1 cellular context compared by ENCODE assay signal in the genomic region with DNA sequence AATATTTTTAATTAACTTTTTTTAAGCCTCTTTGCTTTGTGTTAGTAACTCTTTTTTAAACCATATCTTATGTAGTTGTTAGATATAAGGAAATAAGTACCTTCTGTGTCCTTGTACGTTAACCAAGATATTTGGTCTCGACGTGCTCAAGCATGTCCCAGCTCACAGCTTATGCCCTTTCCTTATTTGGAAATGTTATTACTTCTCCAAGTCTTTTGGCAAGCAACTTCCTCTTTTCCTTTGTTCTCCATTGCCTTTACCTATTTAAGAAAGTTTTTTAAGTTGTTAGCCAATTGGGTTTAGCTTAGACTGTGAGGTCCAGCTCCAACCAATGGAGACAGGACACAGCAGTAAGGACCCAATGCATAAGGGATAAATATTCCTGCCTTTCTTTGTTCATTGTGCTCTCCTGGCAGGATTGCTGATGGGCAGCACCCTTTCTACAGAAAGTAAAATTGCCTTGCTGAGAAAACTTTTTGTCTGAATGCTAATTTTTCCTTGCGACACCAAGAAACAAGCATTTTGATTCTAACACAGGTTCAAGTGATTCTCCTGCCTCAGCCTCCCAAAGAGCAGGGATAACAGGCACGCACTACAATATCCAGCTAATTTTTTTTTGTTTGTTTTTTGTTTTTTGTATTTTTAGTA.
TF ChIP-seq lines count a peak whose summit lies in the region.

No MANE protein-coding gene starts in this region.

TF ChIP-seq in K562, 482 proteins besides CTCF, POLR2A, EP300 and RAD21 (continues in another document):
- TF ChIP-seq MCM2 (IDR thresholded peaks at IDR 0.05; ENCODE audit: low read depth) (no peak), ZNF561 (CRISPR knock-in tag; conservative IDR thresholded peaks at IDR 0.05) (peak; percentile 96), RBM15 (IDR thresholded peaks at IDR 0.05; ENCODE audit: insufficient read depth, low read length) (no peak), ZNF224 (CRISPR knock-in tag; IDR thresholded peaks at IDR 0.05) (no peak), MTA3 (IDR thresholded peaks at IDR 0.05; ENCODE audit: borderline replicate concordance) (peak; percentile 46; the same call in 1 of the 2 replicates), LEF1 (IDR thresholded peaks at IDR 0.05) (0 out of 2 replicates have a peak, but pooled peaks have one; percentile 32), SPI1 (IDR thresholded peaks at IDR 0.05; ENCODE audit: borderline replicate concordance, low read depth, low read length) (0 out of 2 replicates have a peak, but pooled peaks have one; percentile 36), MEIS2 (IDR thresholded peaks at IDR 0.05; ENCODE audit: partially characterized antibody) (no peak), ZEB2 (IDR thresholded peaks at IDR 0.05) (peak; percentile 87), STAT5A (IDR thresholded peaks at IDR 0.05; ENCODE audit: borderline replicate concordance, low read length) (no peak), ZNF583 (CRISPR knock-in tag; IDR thresholded peaks at IDR 0.05) (no peak), MAZ (CRISPR knock-in tag; conservative IDR thresholded peaks at IDR 0.05 in 1 of 2, IDR thresholded peaks at IDR 0.05 in 1 of 2) (no peak), SOX6 (IDR thresholded peaks at IDR 0.05) (no peak), KDM1A (IDR thresholded peaks at IDR 0.05) (peak in 1 of 2 experiments; percentile 33; a peak in 1 of 4 replicates), TRIM28 (IDR thresholded peaks at IDR 0.05) (peak; percentile 99), ZNF766 (CRISPR knock-in tag; conservative IDR thresholded peaks at IDR 0.05) (no peak), CBX3 (IDR thresholded peaks at IDR 0.05; ENCODE audit: borderline replicate concordance in 1 of 2, low read length in 2 of 2) (peak in 1 of 2 experiments; percentile 99; a peak in 2 of 3 replicates), ARNT (IDR thresholded peaks at IDR 0.05) (peak in 1 of 2 experiments; percentile 70; a peak in 2 of 4 replicates), MECOM (CRISPR knock-in tag; IDR thresholded peaks at IDR 0.05) (no peak), NFXL1 (CRISPR knock-in tag; IDR thresholded peaks at IDR 0.05) (no peak), JUND (IDR thresholded peaks at IDR 0.05; ENCODE audit: borderline replicate concordance, low read depth, low read length) (no peak), JUND (tag; IDR thresholded peaks at IDR 0.05; ENCODE audit: borderline replicate concordance, low read depth, low read length) (no peak), CBX5 (IDR thresholded peaks at IDR 0.05; ENCODE audit: borderline replicate concordance, low read depth) (peak; percentile 97), SMAD2 (IDR thresholded peaks at IDR 0.05; ENCODE audit: low read depth, low read length) (no peak), ZNF184 (CRISPR knock-in tag; IDR thresholded peaks at IDR 0.05) (no peak), EHMT2 (IDR thresholded peaks at IDR 0.05) (no peak), CXXC5 (CRISPR knock-in tag; IDR thresholded peaks at IDR 0.05) (no peak), ZC3H11A (IDR thresholded peaks at IDR 0.05; ENCODE audit: low read depth, low read length) (no peak), TRIM24 (IDR thresholded peaks at IDR 0.05) (peak; percentile 44 to 85; a peak in 3 of 4 replicates), MTA1 (IDR thresholded peaks at IDR 0.05; ENCODE audit: borderline replicate concordance) (no peak), MAFK (IDR thresholded peaks at IDR 0.05; ENCODE audit: low read length) (no peak), DACH1 (IDR thresholded peaks at IDR 0.05; ENCODE audit: partially characterized antibody) (no peak), TCF3 (CRISPR knock-in tag; IDR thresholded peaks at IDR 0.05) (no peak), CBX1 (IDR thresholded peaks at IDR 0.05; ENCODE audit: low read depth) (peak; percentile 87; the same call in 1 of the 2 replicates), ZNF217 (CRISPR knock-in tag; IDR thresholded peaks at IDR 0.05) (no peak), GABPB1 (CRISPR knock-in tag; IDR thresholded peaks at IDR 0.05) (no peak), MIER1 (IDR thresholded peaks at IDR 0.05; ENCODE audit: low read depth) (no peak)
- TF ChIP-seq, protein P1, sequence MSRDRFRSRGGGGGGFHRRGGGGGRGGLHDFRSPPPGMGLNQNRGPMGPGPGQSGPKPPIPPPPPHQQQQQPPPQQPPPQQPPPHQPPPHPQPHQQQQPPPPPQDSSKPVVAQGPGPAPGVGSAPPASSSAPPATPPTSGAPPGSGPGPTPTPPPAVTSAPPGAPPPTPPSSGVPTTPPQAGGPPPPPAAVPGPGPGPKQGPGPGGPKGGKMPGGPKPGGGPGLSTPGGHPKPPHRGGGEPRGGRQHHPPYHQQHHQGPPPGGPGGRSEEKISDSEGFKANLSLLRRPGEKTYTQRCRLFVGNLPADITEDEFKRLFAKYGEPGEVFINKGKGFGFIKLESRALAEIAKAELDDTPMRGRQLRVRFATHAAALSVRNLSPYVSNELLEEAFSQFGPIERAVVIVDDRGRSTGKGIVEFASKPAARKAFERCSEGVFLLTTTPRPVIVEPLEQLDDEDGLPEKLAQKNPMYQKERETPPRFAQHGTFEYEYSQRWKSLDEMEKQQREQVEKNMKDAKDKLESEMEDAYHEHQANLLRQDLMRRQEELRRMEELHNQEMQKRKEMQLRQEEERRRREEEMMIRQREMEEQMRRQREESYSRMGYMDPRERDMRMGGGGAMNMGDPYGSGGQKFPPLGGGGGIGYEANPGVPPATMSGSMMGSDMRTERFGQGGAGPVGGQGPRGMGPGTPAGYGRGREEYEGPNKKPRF (IDR thresholded peaks at IDR 0.05; ENCODE audit: low read depth, low read length), result no peak
- TF ChIP-seq, protein P2, sequence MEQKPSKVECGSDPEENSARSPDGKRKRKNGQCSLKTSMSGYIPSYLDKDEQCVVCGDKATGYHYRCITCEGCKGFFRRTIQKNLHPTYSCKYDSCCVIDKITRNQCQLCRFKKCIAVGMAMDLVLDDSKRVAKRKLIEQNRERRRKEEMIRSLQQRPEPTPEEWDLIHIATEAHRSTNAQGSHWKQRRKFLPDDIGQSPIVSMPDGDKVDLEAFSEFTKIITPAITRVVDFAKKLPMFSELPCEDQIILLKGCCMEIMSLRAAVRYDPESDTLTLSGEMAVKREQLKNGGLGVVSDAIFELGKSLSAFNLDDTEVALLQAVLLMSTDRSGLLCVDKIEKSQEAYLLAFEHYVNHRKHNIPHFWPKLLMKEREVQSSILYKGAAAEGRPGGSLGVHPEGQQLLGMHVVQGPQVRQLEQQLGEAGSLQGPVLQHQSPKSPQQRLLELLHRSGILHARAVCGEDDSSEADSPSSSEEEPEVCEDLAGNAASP (IDR thresholded peaks at IDR 0.05), result no peak
- TF ChIP-seq, protein P3, sequence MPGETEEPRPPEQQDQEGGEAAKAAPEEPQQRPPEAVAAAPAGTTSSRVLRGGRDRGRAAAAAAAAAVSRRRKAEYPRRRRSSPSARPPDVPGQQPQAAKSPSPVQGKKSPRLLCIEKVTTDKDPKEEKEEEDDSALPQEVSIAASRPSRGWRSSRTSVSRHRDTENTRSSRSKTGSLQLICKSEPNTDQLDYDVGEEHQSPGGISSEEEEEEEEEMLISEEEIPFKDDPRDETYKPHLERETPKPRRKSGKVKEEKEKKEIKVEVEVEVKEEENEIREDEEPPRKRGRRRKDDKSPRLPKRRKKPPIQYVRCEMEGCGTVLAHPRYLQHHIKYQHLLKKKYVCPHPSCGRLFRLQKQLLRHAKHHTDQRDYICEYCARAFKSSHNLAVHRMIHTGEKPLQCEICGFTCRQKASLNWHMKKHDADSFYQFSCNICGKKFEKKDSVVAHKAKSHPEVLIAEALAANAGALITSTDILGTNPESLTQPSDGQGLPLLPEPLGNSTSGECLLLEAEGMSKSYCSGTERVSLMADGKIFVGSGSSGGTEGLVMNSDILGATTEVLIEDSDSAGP (CRISPR knock-in tag; IDR thresholded peaks at IDR 0.05), result no peak
- TF ChIP-seq, protein P4, sequence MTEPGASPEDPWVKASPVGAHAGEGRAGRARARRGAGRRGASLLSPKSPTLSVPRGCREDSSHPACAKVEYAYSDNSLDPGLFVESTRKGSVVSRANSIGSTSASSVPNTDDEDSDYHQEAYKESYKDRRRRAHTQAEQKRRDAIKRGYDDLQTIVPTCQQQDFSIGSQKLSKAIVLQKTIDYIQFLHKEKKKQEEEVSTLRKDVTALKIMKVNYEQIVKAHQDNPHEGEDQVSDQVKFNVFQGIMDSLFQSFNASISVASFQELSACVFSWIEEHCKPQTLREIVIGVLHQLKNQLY (CRISPR knock-in tag; conservative IDR thresholded peaks at IDR 0.05), result no peak
- TF ChIP-seq, protein P5, sequence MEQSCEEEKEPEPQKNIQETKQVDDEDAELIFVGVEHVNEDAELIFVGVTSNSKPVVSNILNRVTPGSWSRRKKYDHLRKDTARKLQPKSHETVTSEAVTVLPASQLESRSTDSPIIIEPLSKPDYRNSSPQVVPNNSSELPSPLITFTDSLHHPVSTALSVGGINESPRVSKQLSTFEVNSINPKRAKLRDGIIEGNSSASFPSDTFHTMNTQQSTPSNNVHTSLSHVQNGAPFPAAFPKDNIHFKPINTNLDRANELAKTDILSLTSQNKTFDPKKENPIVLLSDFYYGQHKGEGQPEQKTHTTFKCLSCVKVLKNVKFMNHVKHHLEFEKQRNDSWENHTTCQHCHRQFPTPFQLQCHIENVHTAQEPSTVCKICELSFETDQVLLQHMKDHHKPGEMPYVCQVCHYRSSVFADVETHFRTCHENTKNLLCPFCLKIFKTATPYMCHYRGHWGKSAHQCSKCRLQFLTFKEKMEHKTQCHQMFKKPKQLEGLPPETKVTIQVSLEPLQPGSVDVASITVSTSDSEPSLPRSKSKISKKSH (CRISPR knock-in tag; IDR thresholded peaks at IDR 0.05), result peak; percentile 18; the same call in 1 of the 2 replicates
- TF ChIP-seq, protein P6, sequence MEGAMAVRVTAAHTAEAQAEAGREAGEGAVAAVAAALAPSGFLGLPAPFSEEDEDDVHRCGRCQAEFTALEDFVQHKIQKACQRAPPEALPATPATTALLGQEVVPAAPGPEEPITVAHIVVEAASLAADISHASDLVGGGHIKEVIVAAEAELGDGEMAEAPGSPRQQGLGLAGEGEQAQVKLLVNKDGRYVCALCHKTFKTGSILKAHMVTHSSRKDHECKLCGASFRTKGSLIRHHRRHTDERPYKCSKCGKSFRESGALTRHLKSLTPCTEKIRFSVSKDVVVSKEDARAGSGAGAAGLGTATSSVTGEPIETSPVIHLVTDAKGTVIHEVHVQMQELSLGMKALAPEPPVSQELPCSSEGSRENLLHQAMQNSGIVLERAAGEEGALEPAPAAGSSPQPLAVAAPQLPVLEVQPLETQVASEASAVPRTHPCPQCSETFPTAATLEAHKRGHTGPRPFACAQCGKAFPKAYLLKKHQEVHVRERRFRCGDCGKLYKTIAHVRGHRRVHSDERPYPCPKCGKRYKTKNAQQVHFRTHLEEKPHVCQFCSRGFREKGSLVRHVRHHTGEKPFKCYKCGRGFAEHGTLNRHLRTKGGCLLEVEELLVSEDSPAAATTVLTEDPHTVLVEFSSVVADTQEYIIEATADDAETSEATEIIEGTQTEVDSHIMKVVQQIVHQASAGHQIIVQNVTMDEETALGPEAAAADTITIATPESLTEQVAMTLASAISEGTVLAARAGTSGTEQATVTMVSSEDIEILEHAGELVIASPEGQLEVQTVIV (CRISPR knock-in tag; IDR thresholded peaks at IDR 0.05; ENCODE audit: borderline replicate concordance), result no peak
- TF ChIP-seq, protein P7, sequence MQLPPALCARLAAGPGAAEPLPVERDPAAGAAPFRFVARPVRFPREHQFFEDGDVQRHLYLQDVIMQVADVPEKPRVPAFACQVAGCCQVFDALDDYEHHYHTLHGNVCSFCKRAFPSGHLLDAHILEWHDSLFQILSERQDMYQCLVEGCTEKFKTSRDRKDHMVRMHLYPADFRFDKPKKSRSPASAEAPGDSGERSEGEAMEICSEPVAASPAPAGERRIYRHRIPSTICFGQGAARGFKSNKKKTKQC (CRISPR knock-in tag; IDR thresholded peaks at IDR 0.05), result no peak
- TF ChIP-seq, protein P8, sequence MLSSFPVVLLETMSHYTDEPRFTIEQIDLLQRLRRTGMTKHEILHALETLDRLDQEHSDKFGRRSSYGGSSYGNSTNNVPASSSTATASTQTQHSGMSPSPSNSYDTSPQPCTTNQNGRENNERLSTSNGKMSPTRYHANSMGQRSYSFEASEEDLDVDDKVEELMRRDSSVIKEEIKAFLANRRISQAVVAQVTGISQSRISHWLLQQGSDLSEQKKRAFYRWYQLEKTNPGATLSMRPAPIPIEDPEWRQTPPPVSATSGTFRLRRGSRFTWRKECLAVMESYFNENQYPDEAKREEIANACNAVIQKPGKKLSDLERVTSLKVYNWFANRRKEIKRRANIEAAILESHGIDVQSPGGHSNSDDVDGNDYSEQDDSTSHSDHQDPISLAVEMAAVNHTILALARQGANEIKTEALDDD (IDR thresholded peaks at IDR 0.05), result no peak
- TF ChIP-seq, protein P9, sequence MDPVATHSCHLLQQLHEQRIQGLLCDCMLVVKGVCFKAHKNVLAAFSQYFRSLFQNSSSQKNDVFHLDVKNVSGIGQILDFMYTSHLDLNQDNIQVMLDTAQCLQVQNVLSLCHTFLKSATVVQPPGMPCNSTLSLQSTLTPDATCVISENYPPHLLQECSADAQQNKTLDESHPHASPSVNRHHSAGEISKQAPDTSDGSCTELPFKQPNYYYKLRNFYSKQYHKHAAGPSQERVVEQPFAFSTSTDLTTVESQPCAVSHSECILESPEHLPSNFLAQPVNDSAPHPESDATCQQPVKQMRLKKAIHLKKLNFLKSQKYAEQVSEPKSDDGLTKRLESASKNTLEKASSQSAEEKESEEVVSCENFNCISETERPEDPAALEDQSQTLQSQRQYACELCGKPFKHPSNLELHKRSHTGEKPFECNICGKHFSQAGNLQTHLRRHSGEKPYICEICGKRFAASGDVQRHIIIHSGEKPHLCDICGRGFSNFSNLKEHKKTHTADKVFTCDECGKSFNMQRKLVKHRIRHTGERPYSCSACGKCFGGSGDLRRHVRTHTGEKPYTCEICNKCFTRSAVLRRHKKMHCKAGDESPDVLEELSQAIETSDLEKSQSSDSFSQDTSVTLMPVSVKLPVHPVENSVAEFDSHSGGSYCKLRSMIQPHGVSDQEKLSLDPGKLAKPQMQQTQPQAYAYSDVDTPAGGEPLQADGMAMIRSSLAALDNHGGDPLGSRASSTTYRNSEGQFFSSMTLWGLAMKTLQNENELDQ (CRISPR knock-in tag; IDR thresholded peaks at IDR 0.05; ENCODE audit: borderline replicate concordance), result no peak
- TF ChIP-seq, protein P10, sequence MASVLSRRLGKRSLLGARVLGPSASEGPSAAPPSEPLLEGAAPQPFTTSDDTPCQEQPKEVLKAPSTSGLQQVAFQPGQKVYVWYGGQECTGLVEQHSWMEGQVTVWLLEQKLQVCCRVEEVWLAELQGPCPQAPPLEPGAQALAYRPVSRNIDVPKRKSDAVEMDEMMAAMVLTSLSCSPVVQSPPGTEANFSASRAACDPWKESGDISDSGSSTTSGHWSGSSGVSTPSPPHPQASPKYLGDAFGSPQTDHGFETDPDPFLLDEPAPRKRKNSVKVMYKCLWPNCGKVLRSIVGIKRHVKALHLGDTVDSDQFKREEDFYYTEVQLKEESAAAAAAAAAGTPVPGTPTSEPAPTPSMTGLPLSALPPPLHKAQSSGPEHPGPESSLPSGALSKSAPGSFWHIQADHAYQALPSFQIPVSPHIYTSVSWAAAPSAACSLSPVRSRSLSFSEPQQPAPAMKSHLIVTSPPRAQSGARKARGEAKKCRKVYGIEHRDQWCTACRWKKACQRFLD (CRISPR knock-in tag; IDR thresholded peaks at IDR 0.05), result no peak
